17 cellular contexts compared by ENCODE assay signal in genomic region chr3:111862415-111862814, GRCh38. TPM values are rescaled to one million over a fixed set of nuclear protein-coding genes. Genes with fewer than 3 reads are reported as not detected.
DNase-seq lines count a peak whose midpoint lies in the region; ATAC-seq, FAIRE-seq and TF ChIP-seq lines count a peak whose summit lies in the region.
"Had no signal": no experiment of that assay in that cellular context is flagged by ENCODE, and none has a peak within 500 bp of the region (broad histone marks: within the 10 kb centered on the region; RNA-seq: fewer than 3 reads in every experiment).

No MANE protein-coding gene starts in this region.

- CTCF ChIA-PET in A549 (lab: Yijun Ruan, JAX) = interaction anchor here (0.7 to 12.6 kb wide), 5 partner anchors 20 to 151 kb away, joined by 3 to 289 read pairs (median 4); no protein-coding TSS in a partner anchor

- H3K36me3 ChIP-seq in esophagus muscularis mucosa (no peaks in the 10 kb centered on the region), osteoblast (ENCODE audit: insufficient read depth, low read length) (peaks cover 9% of the 10 kb centered on the region)

- DNase-seq in A549 (ENCODE audit: low read depth in 1 of 2, low spot score in 1 of 2) (no peak), NCI-H82 (lab: John Stamatoyannopoulos, UW) (peak; percentile 97), esophagus muscularis mucosa (ENCODE audit: extremely low spot score) (no peak), osteoblast (ENCODE audit: insufficient read length, low spot score, missing footprints) (no peak), NCI-H446 (lab: John Stamatoyannopoulos, UW) (no peak)
- DNase-seq: DND-41; naive thymus-derived CD8-positive, alpha-beta T cell; NCI-H1092 had no signal

- no peak for TF ChIP-seq CTCF in A549 (IDR thresholded peaks at IDR 0.05)
- no peak for TF ChIP-seq CTCF in esophagus muscularis mucosa (IDR thresholded peaks at IDR 0.05)
- no peak for TF ChIP-seq CTCF in osteoblast (IDR thresholded peaks at IDR 0.05; ENCODE audit: extremely low read depth, low read depth, low read length)

- H3K27me3 ChIP-seq in esophagus muscularis mucosa (no peaks in the 10 kb centered on the region), osteoblast (ENCODE audit: insufficient read depth, low read length) (no peaks in the 10 kb centered on the region)
- H3K27me3 ChIP-seq: SJSA1 had no signal

- TF ChIP-seq POLR2A in A549 (IDR thresholded peaks at IDR 0.05; ENCODE audit: low read length) = no peak
- TF ChIP-seq POLR2A in esophagus muscularis mucosa (IDR thresholded peaks at IDR 0.05; ENCODE audit: low read depth) = no peak

- FAIRE-seq in A549 (lab: Jason Lieb, UNC) = no peak
- FAIRE-seq: endometrium, GM12892, H54, HTR-8/SVneo had no signal

- H2AFZ ChIP-seq in osteoblast (ENCODE audit: low read length) = no peak overlapping the region

- peaks cover 76% of the 10 kb centered on the region for H3K79me2 ChIP-seq in osteoblast (ENCODE audit: insufficient read depth, low read length)

- TF ChIP-seq RAD21 in A549 (conservative IDR thresholded peaks at IDR 0.05 in 1 of 2, IDR thresholded peaks at IDR 0.05 in 1 of 2) = no peak

- H3K9me3 ChIP-seq in A549 (no peaks in the 10 kb centered on the region), esophagus muscularis mucosa (no peaks in the 10 kb centered on the region), osteoblast (ENCODE audit: low read depth, low read length) (no peaks in the 10 kb centered on the region)
- H3K9me3 ChIP-seq: SJSA1 had no signal

- peak overlapping the region; percentile 76 for H3K4me2 ChIP-seq in A549
- peak overlapping the region; percentile 92 for H3K4me2 ChIP-seq in osteoblast (ENCODE audit: insufficient read depth, low read length)

- intact Hi-C loops in esophagus muscularis mucosa (cut with DNase I) = loop anchor here (5.0 kb wide), 2 partner anchors 40 to 125 kb away; no protein-coding TSS in a partner anchor

- 78% methylated on average over 5 of the region's 5 CpGs for WGBS in A549 (ENCODE audit: missing lambda C conversion rate)
- WGBS in esophagus muscularis mucosa = 79% methylated on average over 5 of the region's 5 CpGs

- no peaks in the 10 kb centered on the region for H4K20me1 ChIP-seq in osteoblast (ENCODE audit: insufficient read depth, low read length)

- POLR2A ChIA-PET in A549 (lab: Yijun Ruan, JAX) = interaction anchor here (1.2 kb wide), 1 partner anchor 146 kb away, joined by 6 read pairs; no protein-coding TSS in a partner anchor

- H3K4me3 ChIP-seq in A549 (no peak overlapping the region), esophagus muscularis mucosa (peak overlapping the region; percentile 8 to 96 (median 50)), osteoblast (ENCODE audit: insufficient read depth, low read length) (peak overlapping the region; percentile 44)

- H3K27ac ChIP-seq in A549 (peak overlapping the region in 1 of 2 experiments; percentile 99; a peak in 2 of 6 replicates), esophagus muscularis mucosa (replicated peaks in 1 of 4) (peak overlapping the region; percentile 98 to 99 (median 98)), osteoblast (ENCODE audit: low read depth, low read length) (peak overlapping the region; percentile 99)

- H3K4me1 ChIP-seq in A549 = peaks cover 68% of the 10 kb centered on the region
- H3K4me1 ChIP-seq in esophagus muscularis mucosa = peaks cover 53 to 75% (median 67%) of the 10 kb centered on the region in 4 donors
- peaks cover 43% of the 10 kb centered on the region for H3K4me1 ChIP-seq in osteoblast (ENCODE audit: insufficient read depth, low read length)

- no peak for TF ChIP-seq EP300 in A549 (IDR thresholded peaks at IDR 0.05)
- TF ChIP-seq EP300 in esophagus muscularis mucosa (IDR thresholded peaks at IDR 0.05) = no peak

- ATAC-seq in A549 (no peak), GM19035 (IDR thresholded peaks at IDR 0.05; ENCODE audit: unreplicated experiment) (no peak), HG02571 (IDR thresholded peaks at IDR 0.05; ENCODE audit: unreplicated experiment) (no peak), HG02870 (IDR thresholded peaks at IDR 0.05; ENCODE audit: unreplicated experiment) (no peak)
- ATAC-seq: activated CD4-positive, CD25-positive, alpha-beta regulatory T cell treated with anti-CD3 and anti-CD28 coated beads, Interleukin-2, amount 50 U/mL, for 24 hours; naive thymus-derived CD8-positive, alpha-beta T cell had no signal

TF ChIP-seq in A549, 52 proteins besides CTCF, POLR2A, EP300 and RAD21:
- no peak for TF ChIP-seq ZFP36 (IDR thresholded peaks at IDR 0.05; ENCODE audit: borderline replicate concordance, partially characterized antibody)
- TF ChIP-seq JUNB (IDR thresholded peaks at IDR 0.05) = no peak
- TF ChIP-seq FOXS1 (CRISPR knock-in tag; IDR thresholded peaks at IDR 0.05) = no peak
- TF ChIP-seq CEBPB (IDR thresholded peaks at IDR 0.05) = no peak
- no peak for TF ChIP-seq CHD2 (IDR thresholded peaks at IDR 0.05; ENCODE audit: low read length, partially characterized antibody)
- TF ChIP-seq NR3C1 (IDR thresholded peaks at IDR 0.05) = no peak
- no peak for TF ChIP-seq MAZ (IDR thresholded peaks at IDR 0.05; ENCODE audit: borderline replicate concordance, low read depth, low read length)
- TF ChIP-seq NPAS2 (CRISPR knock-in tag; IDR thresholded peaks at IDR 0.05; ENCODE audit: borderline replicate concordance) = no peak
- no peak for TF ChIP-seq HOXB13 (CRISPR knock-in tag; IDR thresholded peaks at IDR 0.05; ENCODE audit: low read depth)
- no peak for TF ChIP-seq RNF2 (IDR thresholded peaks at IDR 0.05; ENCODE audit: borderline replicate concordance, low read depth)
- no peak for TF ChIP-seq ELK1 (IDR thresholded peaks at IDR 0.05; ENCODE audit: low read depth, low read length)
- no peak for TF ChIP-seq ZNF302 (CRISPR knock-in tag; IDR thresholded peaks at IDR 0.05)
- no peak for TF ChIP-seq MAX (IDR thresholded peaks at IDR 0.05)
- TF ChIP-seq HDAC2 (IDR thresholded peaks at IDR 0.05) = no peak
- no peak for TF ChIP-seq NFE2L2 (conservative IDR thresholded peaks at IDR 0.05; ENCODE audit: low read length)
- TF ChIP-seq KDM5A (IDR thresholded peaks at IDR 0.05) = no peak
- TF ChIP-seq FOSB (CRISPR knock-in tag; IDR thresholded peaks at IDR 0.05) = no peak
- TF ChIP-seq SREBF2 (IDR thresholded peaks at IDR 0.05) = no peak

RNA-seq across cellular contexts. Expression of gene PHLDB2, which starts 3.4 kb away (rescaled TPM):
- polyA plus RNA-seq in A549 (2011; rRNA removed) (39.5 and 49.4 TPM in 2 replicates), A549 (2017; fragmentation: RNase III; extraction: RNeasy Plus Mini Kit Qiagen cat#74134 plus additional on column Dnase treatment) (50.6 to 59.7 TPM (median 56.5 TPM) in 3 replicates)
- polyA plus RNA-seq in A549 (2012; cell fraction: cytosol; rRNA removed) = 6.7 and 8.0 TPM in 2 replicates
- 18.3 and 28.7 TPM in 2 replicates for polyA plus RNA-seq in A549 (2012; cell fraction: nucleus; rRNA removed)
- polyA minus RNA-seq in A549 (2011; rRNA and poly(A)+ RNA removed) = 71.1 and 91.9 TPM in 2 replicates
- total RNA-seq in esophagus muscularis mucosa (100 to 1,000 TPM in 2 of 4 donors, 10 to 100 TPM in 2; 63.6 to 154 (median 107) TPM), osteoblast (96.4 and 107 TPM in 2 replicates)
